ENCODE assay signal across 27 cellular contexts in the genomic region with DNA sequence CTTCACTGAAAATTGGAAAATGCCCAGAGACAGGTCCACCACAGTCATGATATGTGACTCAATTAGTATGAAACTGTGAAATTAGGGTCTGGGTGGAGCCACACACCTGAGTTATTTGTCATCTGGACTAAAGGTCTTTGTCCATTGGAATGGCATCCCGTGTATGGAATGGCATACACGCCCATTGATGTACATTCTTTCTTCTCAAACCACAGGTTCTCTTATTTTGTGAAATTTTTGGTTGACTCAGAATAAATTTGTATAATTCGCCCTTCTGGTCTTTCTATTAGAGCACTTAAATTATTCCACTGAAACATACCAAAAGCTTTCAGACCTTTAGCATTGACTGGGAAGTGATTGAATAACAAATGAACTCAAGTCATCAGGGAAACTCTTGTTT.
DNase-seq lines count a peak whose midpoint lies in the region; ATAC-seq, FAIRE-seq and TF ChIP-seq lines count a peak whose summit lies in the region.
"Had no signal": no experiment of that assay in that cellular context is flagged by ENCODE, and none has a peak within 500 bp of the region (broad histone marks: within the 10 kb centered on the region; RNA-seq: fewer than 3 reads in every experiment).

No MANE protein-coding gene starts in this region.

- no peak overlapping the region for H3K4me3 ChIP-seq in SK-N-SH (ENCODE audit: low read depth in 2 of 2, low read length in 1 of 2)
- no peak overlapping the region for H3K4me3 ChIP-seq in RWPE2 (ENCODE audit: severe bottlenecking)
- H3K4me3 ChIP-seq: BLaER1, dorsolateral prefrontal cortex, SJCRH30, suprapubic skin had no signal

- TF ChIP-seq RAD21 in SK-N-SH (IDR thresholded peaks at IDR 0.05; ENCODE audit: low read length): no peak

- CTCF ChIA-PET in SK-N-SH (lab: Yijun Ruan, JAX): no interaction called here
- CTCF ChIA-PET in activated CD8-positive, alpha-beta T cell treated with anti-CD3 and anti-CD28 coated beads, Interleukin-2, amount 10 ng/mL, durations not matched to agents 7 days and 5 days (lab: Charles Lee): no interaction called here

- H3K4me2 ChIP-seq in SK-N-SH: peak overlapping the region; percentile 43; the same call in 1 of the 2 replicates

- H3K36me3 ChIP-seq in SK-N-SH (replicated peaks in 1 of 2; ENCODE audit: control insufficient read depth in 1 of 2, insufficient read depth in 2 of 2, low read length in 1 of 2): no peaks in the 10 kb centered on the region
- no peaks in the 10 kb centered on the region for H3K36me3 ChIP-seq in RWPE2 (ENCODE audit: low read depth)
- H3K36me3 ChIP-seq: BLaER1, SJCRH30, suprapubic skin had no signal

- H3K9ac ChIP-seq in SK-N-SH: no peak overlapping the region

- peaks cover 12 to 17% of the 10 kb centered on the region in 2 experiments for H3K4me1 ChIP-seq in SK-N-SH (ENCODE audit: control insufficient read depth in 1 of 2, insufficient read depth in 2 of 2, low read depth in 1 of 2, low read length in 1 of 2)
- H3K4me1 ChIP-seq in RWPE2 (ENCODE audit: insufficient read depth, poor library complexity, severe bottlenecking): peaks cover 41% of the 10 kb centered on the region
- H3K4me1 ChIP-seq in foreskin keratinocyte: peaks cover 26% of the 10 kb centered on the region

- no peak overlapping the region for H3K27ac Mint-ChIP-seq in activated CD8-positive, alpha-beta T cell treated with anti-CD3 and anti-CD28 coated beads, Interleukin-2, amount 10 ng/mL, durations not matched to agents 7 days and 5 days
- H3K27ac Mint-ChIP-seq: activated CD4-positive, alpha-beta memory T cell treated with anti-CD3 and anti-CD28 coated beads, Interleukin-2, amount 10 ng/mL, durations not matched to agents 7 days and 5 days; IgD-negative memory B cell; T-helper 2 cell treated with Interferon-gamma antibody and Interleukin-4, amounts not matched to agents 5 μg/mL and 100 μg/mL, for 36 hours; WTC11 had no signal

- H2AFZ ChIP-seq in SK-N-SH (ENCODE audit: low read depth): no peak overlapping the region

- TF ChIP-seq EP300 in SK-N-SH (IDR thresholded peaks at IDR 0.05; ENCODE audit: borderline replicate concordance in 1 of 2, low read depth in 1 of 2, low read length in 1 of 2): no peak

- no peak for FAIRE-seq in urothelium cell line (lab: Jason Lieb, UNC)
- FAIRE-seq: small intestine had no signal

- POLR2A ChIA-PET in SK-N-SH (lab: Yijun Ruan, JAX): no interaction called here
- POLR2A ChIA-PET in activated CD8-positive, alpha-beta T cell treated with anti-CD3 and anti-CD28 coated beads, Interleukin-2, amount 10 ng/mL, durations not matched to agents 7 days and 5 days (lab: Charles Lee): no interaction called here

- no peak overlapping the region for H3K4me3 Mint-ChIP-seq in activated CD8-positive, alpha-beta T cell treated with anti-CD3 and anti-CD28 coated beads, Interleukin-2, amount 10 ng/mL, durations not matched to agents 7 days and 5 days
- H3K4me3 Mint-ChIP-seq: activated CD4-positive, alpha-beta memory T cell treated with anti-CD3 and anti-CD28 coated beads, Interleukin-2, amount 10 ng/mL, durations not matched to agents 7 days and 5 days; activated T-cell treated with anti-CD3 and anti-CD28 coated beads, Interleukin-2, amount 50 U/mL, for 4 hours; IgD-negative memory B cell; T-helper 2 cell treated with Interferon-gamma antibody and Interleukin-4, amounts not matched to agents 5 μg/mL and 100 μg/mL, for 36 hours; WTC11 had no signal

- H3K9me3 ChIP-seq in SK-N-SH (no peaks in the 10 kb centered on the region), RWPE2 (ENCODE audit: severe bottlenecking) (no peaks in the 10 kb centered on the region)
- H3K9me3 ChIP-seq: BLaER1, SJCRH30, suprapubic skin had no signal

- no peaks in the 10 kb centered on the region for H3K27me3 ChIP-seq in SK-N-SH (ENCODE audit: insufficient read depth)
- H3K27me3 ChIP-seq in RWPE2 (ENCODE audit: insufficient read depth, poor library complexity, severe bottlenecking): no peaks in the 10 kb centered on the region
- H3K27me3 ChIP-seq in foreskin keratinocyte: no peaks in the 10 kb centered on the region
- H3K27me3 ChIP-seq: BLaER1, SJCRH30, suprapubic skin had no signal

- no peak overlapping the region; a peak in 1 of 4 replicates for H3K27ac ChIP-seq in SK-N-SH (ENCODE audit: low read depth in 2 of 2, low read length in 1 of 2)
- H3K27ac ChIP-seq in RWPE2 (ENCODE audit: poor library complexity, severe bottlenecking): peak overlapping the region; percentile 98
- peak overlapping the region; percentile 41 for H3K27ac ChIP-seq in foreskin keratinocyte
- H3K27ac ChIP-seq: 22Rv1, BLaER1, dorsolateral prefrontal cortex, SJCRH30, suprapubic skin had no signal

- H3K79me2 ChIP-seq in SK-N-SH (ENCODE audit: insufficient read depth): no peaks in the 10 kb centered on the region

- no peaks in the 10 kb centered on the region for H3K9me3 Mint-ChIP-seq in activated CD8-positive, alpha-beta T cell treated with anti-CD3 and anti-CD28 coated beads, Interleukin-2, amount 10 ng/mL, durations not matched to agents 7 days and 5 days (ENCODE audit: insufficient read depth)
- H3K9me3 Mint-ChIP-seq: activated CD4-positive, alpha-beta memory T cell treated with anti-CD3 and anti-CD28 coated beads, Interleukin-2, amount 10 ng/mL, durations not matched to agents 7 days and 5 days; activated T-cell treated with anti-CD3 and anti-CD28 coated beads, Interleukin-2, amount 50 U/mL, for 4 hours; IgD-negative memory B cell; T-helper 2 cell treated with Interferon-gamma antibody and Interleukin-4, amounts not matched to agents 5 μg/mL and 100 μg/mL, for 36 hours; WTC11 had no signal

- ATAC-seq in SK-N-SH treated with all-trans-retinoic acid at 6 μM for 48 hours (no peak), RWPE2 (ENCODE audit: low read depth) (peak; percentile 46), foreskin keratinocyte (peak; percentile 44), GM18502 (IDR thresholded peaks at IDR 0.05; ENCODE audit: poor library complexity, unreplicated experiment) (no peak)
- no peak for ATAC-seq in activated CD8-positive, alpha-beta T cell treated with anti-CD3 and anti-CD28 coated beads, Interleukin-2, amount 10 ng/mL, durations not matched to agents 7 days and 5 days
- ATAC-seq: activated T-cell treated with anti-CD3 and anti-CD28 coated beads, Interleukin-2, amount 50 U/mL, for 4 hours; WTC11 had no signal

- H3K36me3 Mint-ChIP-seq in activated CD8-positive, alpha-beta T cell treated with anti-CD3 and anti-CD28 coated beads, Interleukin-2, amount 10 ng/mL, durations not matched to agents 7 days and 5 days (ENCODE audit: low read depth): no peaks in the 10 kb centered on the region
- H3K36me3 Mint-ChIP-seq: WTC11 had no signal

- no peaks in the 10 kb centered on the region for H4K20me1 ChIP-seq in SK-N-SH (ENCODE audit: insufficient read depth)
- H4K20me1 ChIP-seq: BLaER1 had no signal

- H3F3A ChIP-seq in SK-N-SH (replicated peaks; ENCODE audit: insufficient read depth): peaks cover 18% of the 10 kb centered on the region

- in situ Hi-C loops in G401 (cut with HindIII; ENCODE audit: low sequenced_read_pairs): no loop called here

- H3K9me2 ChIP-seq in SK-N-SH: no peaks in the 10 kb centered on the region

- peaks cover 12% of the 10 kb centered on the region for H3K27me3 Mint-ChIP-seq in activated CD8-positive, alpha-beta T cell treated with anti-CD3 and anti-CD28 coated beads, Interleukin-2, amount 10 ng/mL, durations not matched to agents 7 days and 5 days (ENCODE audit: low read depth)
- H3K27me3 Mint-ChIP-seq: IgD-negative memory B cell had no signal

- H3K4me1 Mint-ChIP-seq in activated CD8-positive, alpha-beta T cell treated with anti-CD3 and anti-CD28 coated beads, Interleukin-2, amount 10 ng/mL, durations not matched to agents 7 days and 5 days (ENCODE audit: low read depth): peaks cover 15% of the 10 kb centered on the region

- 78% methylated on average over 3 of the region's 3 CpGs for WGBS in SK-N-SH (ENCODE audit: low lambda C conversion rate)

- DNase-seq in SK-N-SH (no peak), RWPE2 (ENCODE audit: low spot score) (no peak), foreskin keratinocyte (peak; percentile 74 to 92), urothelium cell line (ENCODE audit: low spot score) (peak; percentile 53), G401 (ENCODE audit: low spot score) (no peak)
- no peak for DNase-seq in activated CD8-positive, alpha-beta T cell treated with anti-CD3 and anti-CD28 coated beads, Interleukin-2, amount 10 ng/mL, durations not matched to agents 7 days and 5 days
- DNase-seq: activated CD4-positive, alpha-beta memory T cell treated with anti-CD3 and anti-CD28 coated beads, Interleukin-2, amount 10 ng/mL, durations not matched to agents 7 days and 5 days; activated naive CD4-positive, alpha-beta T cell treated with anti-CD3 and anti-CD28 coated beads, Interleukin-2, amount 50 U/mL, for 16 hours; activated T-cell treated with anti-CD3 and anti-CD28 coated beads, Interleukin-2, amount 50 U/mL, for 4 hours; DMS153; dorsolateral prefrontal cortex; glutamatergic neuron; H7; left ventricle myocardium superior; NCI-H1930; posterior cingulate gyrus; small intestine; stimulated activated CD4-positive, alpha-beta T cell treated with anti-CD3 and anti-CD28 coated beads, Interleukin-4, amount 100 ng/mL, for 4 hours had no signal

- TF ChIP-seq CTCF in SK-N-SH (IDR thresholded peaks at IDR 0.05): no peak
- no peak for TF ChIP-seq CTCF in RWPE2 (IDR thresholded peaks at IDR 0.05; ENCODE audit: poor library complexity, severe bottlenecking)
- no peak for TF ChIP-seq CTCF in foreskin keratinocyte (conservative IDR thresholded peaks at IDR 0.05)

TF ChIP-seq in SK-N-SH treated with all-trans-retinoic acid at 6 μM for 48 hours, 23 proteins besides CTCF, POLR2A, EP300 and RAD21 (continues in another document):
- TF ChIP-seq CSDC2 (CRISPR knock-in tag; IDR thresholded peaks at IDR 0.05): no peak
- no peak for TF ChIP-seq ZNF565 (CRISPR knock-in tag; conservative IDR thresholded peaks at IDR 0.05; ENCODE audit: low read depth)
- no peak for TF ChIP-seq TOX (CRISPR knock-in tag; IDR thresholded peaks at IDR 0.05; ENCODE audit: borderline replicate concordance)
- no peak for TF ChIP-seq SNAI2 (CRISPR knock-in tag; IDR thresholded peaks at IDR 0.05)
- TF ChIP-seq TCF4 (CRISPR knock-in tag; IDR thresholded peaks at IDR 0.05; ENCODE audit: borderline replicate concordance): no peak
- no peak for TF ChIP-seq ESRRG (CRISPR knock-in tag; IDR thresholded peaks at IDR 0.05)
- no peak for TF ChIP-seq RARB (CRISPR knock-in tag; IDR thresholded peaks at IDR 0.05)
- no peak for TF ChIP-seq ZNF8 (CRISPR knock-in tag; IDR thresholded peaks at IDR 0.05)
- no peak for TF ChIP-seq GLIS3 (CRISPR knock-in tag; IDR thresholded peaks at IDR 0.05)
- no peak for TF ChIP-seq ARNTL (CRISPR knock-in tag; IDR thresholded peaks at IDR 0.05; ENCODE audit: borderline replicate concordance, low read depth)
- no peak for TF ChIP-seq OSR1 (CRISPR knock-in tag; IDR thresholded peaks at IDR 0.05)
- TF ChIP-seq ZNF70 (CRISPR knock-in tag; IDR thresholded peaks at IDR 0.05): no peak

Comparison
In these comparisons a context has a peak if more than half of its experiments do, and no peak if none do; other contexts are left out.
1. DNase-seq: peak in foreskin keratinocyte (2 of 2) and urothelium cell line (single experiment); none in SK-N-SH (single experiment), RWPE2 (single experiment), G401 (single experiment) and activated CD8-positive, alpha-beta T cell treated with anti-CD3 and anti-CD28 coated beads, Interleukin-2, amount 10 ng/mL, durations not matched to agents 7 days and 5 days (single experiment).
2. H3K27ac ChIP-seq: peak in RWPE2 (single experiment) and foreskin keratinocyte (single experiment); none in SK-N-SH (0 of 2).
3. ATAC-seq: peak in RWPE2 (single experiment) and foreskin keratinocyte (single experiment); none in SK-N-SH treated with all-trans-retinoic acid at 6 μM for 48 hours (single experiment), activated CD8-positive, alpha-beta T cell treated with anti-CD3 and anti-CD28 coated beads, Interleukin-2, amount 10 ng/mL, durations not matched to agents 7 days and 5 days (single experiment) and GM18502 (single experiment).